ENCODE assay signal across 25 cellular contexts in genomic region chr1:7688659-7689058, GRCh38.
A peak's percentile ranks its signal among the peaks of the same experiment; 100 is the strongest.
DNase-seq lines count a peak whose midpoint lies in the region; ATAC-seq, FAIRE-seq and TF ChIP-seq lines count a peak whose summit lies in the region.
"Had no signal": no experiment of that assay in that cellular context is flagged by ENCODE, and none has a peak within 500 bp of the region (broad histone marks: within the 10 kb centered on the region; RNA-seq: fewer than 3 reads in every experiment).

No MANE protein-coding gene starts in this region.

- no peak overlapping the region for H3K23ac ChIP-seq in neuronal stem cell (ENCODE audit: low read depth, low read length, poor library complexity)

- no peaks in the 10 kb centered on the region for H4K20me1 ChIP-seq in HepG2 (ENCODE audit: insufficient read depth, low read length)
- H4K20me1 ChIP-seq: BLaER1 treated with 17β-estradiol and CSF1 and Interleukin-3, amounts not matched to agents 10 nM and 100 nM had no signal

- no peak overlapping the region for H2BK15ac ChIP-seq in neuronal stem cell (ENCODE audit: low read length)

- no TSS peak for BruUV-seq in HepG2 (replicated peaks; lab: Mats Ljungman, UMichigan)

- in situ Hi-C loops in HepG2 (cut with HindIII; ENCODE audit: extremely low pct_ligation_motif_present, low pct_unique_long_range_greater_than_20kb): no loop called here

- DNase-seq in RPMI8226 (peak; percentile 69), bronchial epithelial cell (ENCODE audit: low read depth) (no peak), HepG2 (ENCODE audit: low spot score) (peak; percentile 84), neuronal stem cell (ENCODE audit: low spot score) (no peak), GM10248 (ENCODE audit: extremely low spot score) (no peak), MG63 (no peak)
- DNase-seq: 8988T; ACHN; AML-193; BE2C; Calu3; CD4-positive, alpha-beta memory T cell; COR-L47; DMS79; EL; GDM1; GOT3; HFFc6 had no signal

- H2BK5ac ChIP-seq in neuronal stem cell (ENCODE audit: low read length): peak overlapping the region; percentile 29

- ATAC-seq in HepG2 (peak; percentile 67), HG02588 (IDR thresholded peaks at IDR 0.05; ENCODE audit: unreplicated experiment) (no peak)
- ATAC-seq: A549 had no signal

- H4K8ac ChIP-seq in neuronal stem cell (ENCODE audit: low read depth, low read length): no peak overlapping the region

- no peak for TF ChIP-seq CTCF in bronchial epithelial cell (IDR thresholded peaks at IDR 0.05; ENCODE audit: insufficient read depth, low read length, severe bottlenecking)
- no peak for TF ChIP-seq CTCF in HepG2 (CRISPR knock-in tag; IDR thresholded peaks at IDR 0.05)
- no peak for TF ChIP-seq CTCF in GM10248 (IDR thresholded peaks at IDR 0.05; ENCODE audit: control extremely low read depth, extremely low read depth, low read depth, missing control alignments)

- H3K4me1 ChIP-seq in HepG2 (ENCODE audit: insufficient read depth, low read length): peaks cover 68% of the 10 kb centered on the region
- no peaks in the 10 kb centered on the region for H3K4me1 ChIP-seq in neuronal stem cell (ENCODE audit: control insufficient read depth in 2 of 2, insufficient read depth in 1 of 2, low read depth in 1 of 2, low read length in 2 of 2)
- H3K4me1 ChIP-seq: A549, BE2C, HAP-1 had no signal

- H3K27me3 ChIP-seq in bronchial epithelial cell (ENCODE audit: control insufficient read depth, insufficient read depth, low read length): peaks cover 2% of the 10 kb centered on the region
- peaks cover 0 to 30% of the 10 kb centered on the region in 2 experiments; a peak in 4 of 5 replicates for H3K27me3 ChIP-seq in HepG2 (ENCODE audit: control insufficient read depth in 1 of 2, insufficient read depth in 2 of 2, low read length in 2 of 2)
- peaks cover 0 to 13% (median 0%) of the 10 kb centered on the region in 3 experiments for H3K27me3 ChIP-seq in neuronal stem cell (ENCODE audit: control insufficient read depth in 3 of 3, insufficient read depth in 3 of 3, low read depth in 1 of 3, low read length in 3 of 3)
- no peaks in the 10 kb centered on the region for H3K27me3 ChIP-seq in MG63
- H3K27me3 ChIP-seq: BE2C; BLaER1 treated with 17β-estradiol and CSF1 and Interleukin-3, amounts not matched to agents 10 nM and 100 nM had no signal

- intact Hi-C loops in HepG2 (cut with micrococcal nuclease; ENCODE audit: unreplicated experiment): loop anchor here (1.0 kb wide), 1 partner anchor 8 kb away; no protein-coding TSS in a partner anchor

- H2BK120ac ChIP-seq in neuronal stem cell (ENCODE audit: low read depth, low read length): no peak overlapping the region

- peak in 1 of 2 experiments; percentile 66; a peak in 2 of 4 replicates for TF ChIP-seq EP300 in HepG2 (IDR thresholded peaks at IDR 0.05; ENCODE audit: low read depth in 2 of 2, low read length in 2 of 2)
- 0 out of 2 replicates have a peak, but pooled peaks have one; percentile 18 for TF ChIP-seq EP300 in HepG2 (CRISPR knock-in tag; IDR thresholded peaks at IDR 0.05; ENCODE audit: borderline replicate concordance)

- peak; percentile 36 for FAIRE-seq in bronchial epithelial cell (lab: Jason Lieb, UNC)
- FAIRE-seq in HepG2 (lab: Jason Lieb, UNC): peak; percentile 79
- FAIRE-seq: A549, GM12891, GM18507, H54 had no signal

- H3K4me3 ChIP-seq in bronchial epithelial cell (ENCODE audit: low read depth, low read length): no peak overlapping the region
- H3K4me3 ChIP-seq in HepG2 (replicated peaks in 1 of 3; ENCODE audit: insufficient read depth in 1 of 3, low read depth in 2 of 3, low read length in 3 of 3): no peak overlapping the region
- H3K4me3 ChIP-seq in neuronal stem cell (ENCODE audit: low read length in 2 of 2): no peak overlapping the region
- no peak overlapping the region for H3K4me3 ChIP-seq in MG63
- H3K4me3 ChIP-seq: A549; BLaER1 treated with 17β-estradiol and CSF1 and Interleukin-3, amounts not matched to agents 10 nM and 100 nM; HAP-1 had no signal

- H3K9me3 ChIP-seq in HepG2 (ENCODE audit: low read length) (peaks cover 14% of the 10 kb centered on the region), neuronal stem cell (replicated peaks in 1 of 2; ENCODE audit: control insufficient read depth in 2 of 2, insufficient read depth in 1 of 2, low read depth in 1 of 2, low read length in 2 of 2) (peaks cover 4 to 10% of the 10 kb centered on the region in 2 donors), MG63 (no peaks in the 10 kb centered on the region)
- H3K9me3 ChIP-seq: BE2C had no signal

- H3K4me2 ChIP-seq in HepG2 (ENCODE audit: low read depth, low read length) (peak overlapping the region; percentile 43), neuronal stem cell (ENCODE audit: insufficient read depth, low read length, poor library complexity, severe bottlenecking) (no peak overlapping the region)
- H3K4me2 ChIP-seq: A549; BLaER1 treated with 17β-estradiol and CSF1 and Interleukin-3, amounts not matched to agents 10 nM and 100 nM had no signal

- H3K14ac ChIP-seq in neuronal stem cell (ENCODE audit: low read length): no peak overlapping the region

- TF ChIP-seq RAD21 in HepG2 (CRISPR knock-in tag; IDR thresholded peaks at IDR 0.05): no peak

- TF ChIP-seq POLR2A in HepG2 (IDR thresholded peaks at IDR 0.05; ENCODE audit: insufficient read depth in 1 of 2, low read depth in 2 of 2, low read length in 2 of 2): no peak

- peak overlapping the region; percentile 40 for H2AK5ac ChIP-seq in neuronal stem cell (ENCODE audit: low read depth, low read length)

- 10% methylated on average over 1 of the region's 1 CpG for WGBS in HepG2 (ENCODE audit: low lambda C conversion rate)
- WGBS in neuronal stem cell (ENCODE audit: extremely low coverage in 2 of 2, insufficient read length in 2 of 2, insufficient replicate concordance in 1 of 2), 2 donors: no CpG with 5 or more reads among the region's 1 CpG

- H3K79me2 ChIP-seq in HepG2 (ENCODE audit: insufficient read depth, low read length): no peaks in the 10 kb centered on the region

- H2AFZ ChIP-seq in HepG2 (ENCODE audit: low read length) (no peak overlapping the region), neuronal stem cell (ENCODE audit: low read length) (no peak overlapping the region)

- no peaks in the 10 kb centered on the region for H3K79me1 ChIP-seq in neuronal stem cell (ENCODE audit: low read depth, low read length)

- H3K36me3 ChIP-seq in bronchial epithelial cell (ENCODE audit: control insufficient read depth, insufficient read depth, low read length) (no peaks in the 10 kb centered on the region), HepG2 (replicated peaks in 1 of 2; ENCODE audit: control insufficient read depth in 1 of 2, insufficient read depth in 2 of 2, low read length in 2 of 2) (no peaks in the 10 kb centered on the region), neuronal stem cell (replicated peaks in 1 of 2; ENCODE audit: control insufficient read depth in 2 of 2, insufficient read depth in 2 of 2, low read length in 2 of 2) (no peaks in the 10 kb centered on the region), MG63 (no peaks in the 10 kb centered on the region)
- H3K36me3 ChIP-seq: BE2C, HAP-1 had no signal

- POLR2A ChIA-PET in HepG2 (lab: Yijun Ruan, JAX) (interaction anchor here (3.4 kb wide), 1 partner anchor 9 kb away, joined by 22 read pairs; no protein-coding TSS in a partner anchor), GM10248 (lab: Yijun Ruan, JAX) (no interaction called here)

- no peak overlapping the region for H4K91ac ChIP-seq in neuronal stem cell (ENCODE audit: low read depth, low read length, poor library complexity)

- CTCF ChIA-PET in HepG2 (lab: Yijun Ruan, JAX; ENCODE audit: low intra/inter-chr PET ratio, low total read pairs): no interaction called here
- CTCF ChIA-PET in GM10248 (lab: Yijun Ruan, JAX): interaction anchor here (2.1 to 3.0 kb wide), 2 partner anchors 20 to 64 kb away, joined by 7 to 18 read pairs; no protein-coding TSS in a partner anchor

- H3K4ac ChIP-seq in neuronal stem cell (ENCODE audit: low read length): no peak overlapping the region

- no peak overlapping the region for H3K9ac ChIP-seq in HepG2 (ENCODE audit: insufficient read depth, low read depth, low read length)
- H3K9ac ChIP-seq in neuronal stem cell (ENCODE audit: low read depth, low read length, poor library complexity): no peak overlapping the region
- H3K9ac ChIP-seq: BLaER1 treated with 17β-estradiol and CSF1 and Interleukin-3, amounts not matched to agents 10 nM and 100 nM had no signal

- peak overlapping the region; percentile 10 for H3K27ac ChIP-seq in HepG2 (ENCODE audit: extremely low read length, insufficient read depth, low read length)
- no peak overlapping the region for H3K27ac ChIP-seq in neuronal stem cell (replicated peaks; ENCODE audit: low read length)
- H3K27ac ChIP-seq: A549; BLaER1 treated with 17β-estradiol and CSF1 and Interleukin-3, amounts not matched to agents 10 nM and 100 nM had no signal

- H2BK12ac ChIP-seq in neuronal stem cell (ENCODE audit: low read length): no peak overlapping the region

- no peak overlapping the region for H3K18ac ChIP-seq in neuronal stem cell (ENCODE audit: low read length)

TF ChIP-seq in HepG2, 621 proteins besides CTCF, POLR2A, EP300 and RAD21 (continues in another document):
- TF ChIP-seq, protein P1, sequence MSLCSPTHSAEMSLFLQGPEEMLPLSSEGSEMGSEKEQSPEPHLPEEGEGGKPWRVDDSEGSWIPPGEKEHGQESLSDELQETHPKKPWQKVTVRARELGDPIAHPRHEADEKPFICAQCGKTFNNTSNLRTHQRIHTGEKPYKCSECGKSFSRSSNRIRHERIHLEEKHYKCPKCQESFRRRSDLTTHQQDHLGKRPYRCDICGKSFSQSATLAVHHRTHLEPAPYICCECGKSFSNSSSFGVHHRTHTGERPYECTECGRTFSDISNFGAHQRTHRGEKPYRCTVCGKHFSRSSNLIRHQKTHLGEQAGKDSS (CRISPR knock-in tag; IDR thresholded peaks at IDR 0.05; ENCODE audit: borderline replicate concordance, low read depth): no peak
- TF ChIP-seq THYN1 (CRISPR knock-in tag; IDR thresholded peaks at IDR 0.05; ENCODE audit: borderline replicate concordance, low read depth) (no peak), ELF1 (CRISPR knock-in tag; IDR thresholded peaks at IDR 0.05) (0 out of 2 replicates have a peak, but pooled peaks have one; percentile 14), ZNF746 (CRISPR knock-in tag; IDR thresholded peaks at IDR 0.05) (0 out of 2 replicates have a peak, but pooled peaks have one; percentile 29), IKZF1 (IDR thresholded peaks at IDR 0.05) (no peak)

Comparison
In these comparisons a context has a peak if more than half of its experiments do, and no peak if none do; other contexts are left out.
1. DNase-seq: peak in RPMI8226 (single experiment) and HepG2 (single experiment); none in bronchial epithelial cell (single experiment), neuronal stem cell (single experiment), GM10248 (single experiment) and MG63 (single experiment).